1 cellular context compared by ENCODE assay signal in genomic region chr5:56202483-56202882, GRCh38.
TF ChIP-seq lines count a peak whose summit lies in the region.

No MANE protein-coding gene starts in this region.

TF ChIP-seq in IMR-90, 13 proteins besides CTCF, POLR2A, EP300 and RAD21:
- TF ChIP-seq, protein P1, sequence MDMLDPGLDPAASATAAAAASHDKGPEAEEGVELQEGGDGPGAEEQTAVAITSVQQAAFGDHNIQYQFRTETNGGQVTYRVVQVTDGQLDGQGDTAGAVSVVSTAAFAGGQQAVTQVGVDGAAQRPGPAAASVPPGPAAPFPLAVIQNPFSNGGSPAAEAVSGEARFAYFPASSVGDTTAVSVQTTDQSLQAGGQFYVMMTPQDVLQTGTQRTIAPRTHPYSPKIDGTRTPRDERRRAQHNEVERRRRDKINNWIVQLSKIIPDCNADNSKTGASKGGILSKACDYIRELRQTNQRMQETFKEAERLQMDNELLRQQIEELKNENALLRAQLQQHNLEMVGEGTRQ (IDR thresholded peaks at IDR 0.05; ENCODE audit: low read depth, low read length) = no peak
- TF ChIP-seq CEBPB (IDR thresholded peaks at IDR 0.05; ENCODE audit: low read depth, low read length) = peak; percentile 84
